2 cellular contexts compared by ENCODE assay signal in genomic region chr17:42787266-42787665, GRCh38.
TF ChIP-seq lines count a peak whose summit lies in the region.

No MANE protein-coding gene starts in this region.

TF ChIP-seq in IMR-90, 13 proteins besides CTCF, POLR2A, EP300 and RAD21:
- TF ChIP-seq RFX5 (IDR thresholded peaks at IDR 0.05; ENCODE audit: low read depth, low read length), result no peak
- no peak for TF ChIP-seq CEBPB (IDR thresholded peaks at IDR 0.05; ENCODE audit: low read depth, low read length)
- TF ChIP-seq MXI1 (IDR thresholded peaks at IDR 0.05; ENCODE audit: borderline replicate concordance, low read depth, low read length), result no peak
- no peak for TF ChIP-seq MAZ (IDR thresholded peaks at IDR 0.05; ENCODE audit: borderline replicate concordance, low read depth, low read length)
- TF ChIP-seq RCOR1 (IDR thresholded peaks at IDR 0.05; ENCODE audit: insufficient replicate concordance, low read length), result no peak
- no peak for TF ChIP-seq USF2 (IDR thresholded peaks at IDR 0.05; ENCODE audit: low read depth, low read length)
- no peak for TF ChIP-seq FOS (IDR thresholded peaks at IDR 0.05; ENCODE audit: low read depth, low read length)
- TF ChIP-seq NFE2L2 (IDR thresholded peaks at IDR 0.05; ENCODE audit: low read depth, low read length), result no peak
- TF ChIP-seq SMC3 (IDR thresholded peaks at IDR 0.05; ENCODE audit: low read depth, low read length), result no peak
- TF ChIP-seq CHD1 (IDR thresholded peaks at IDR 0.05; ENCODE audit: low read depth, low read length), result no peak
- no peak for TF ChIP-seq MAFK (IDR thresholded peaks at IDR 0.05; ENCODE audit: low read depth, low read length)
- no peak for TF ChIP-seq BHLHE40 (IDR thresholded peaks at IDR 0.05; ENCODE audit: low read depth, low read length)
- no peak for TF ChIP-seq ELK1 (IDR thresholded peaks at IDR 0.05; ENCODE audit: borderline replicate concordance, low read depth, low read length)

TF ChIP-seq in H1, 55 proteins besides CTCF, POLR2A, EP300 and RAD21:
- TF ChIP-seq TBP (IDR thresholded peaks at IDR 0.05; ENCODE audit: low read depth, low read length) (no peak), SIX5 (IDR thresholded peaks at IDR 0.05; ENCODE audit: low read depth, low read length) (no peak), CHD7 (IDR thresholded peaks at IDR 0.05; ENCODE audit: insufficient replicate concordance, low read length) (no peak), GABPA (IDR thresholded peaks at IDR 0.05; ENCODE audit: borderline replicate concordance, insufficient read depth, low read length) (no peak), YY1 (IDR thresholded peaks at IDR 0.05; ENCODE audit: low read depth, low read length) (no peak), FOSL1 (IDR thresholded peaks at IDR 0.05; ENCODE audit: insufficient read depth, low read depth, low read length) (no peak), SP1 (IDR thresholded peaks at IDR 0.05; ENCODE audit: low read depth, low read length) (no peak), CBX8 (IDR thresholded peaks at IDR 0.05; ENCODE audit: borderline replicate concordance, low read depth, low read length) (no peak), CBX5 (IDR thresholded peaks at IDR 0.05; ENCODE audit: low read depth, low read length) (no peak), KDM4A (IDR thresholded peaks at IDR 0.05; ENCODE audit: low read depth, low read length, severe bottlenecking) (no peak), JUND (IDR thresholded peaks at IDR 0.05; ENCODE audit: low read length) (no peak), TAF7 (optimal IDR thresholded peaks at IDR 0.05; ENCODE audit: borderline replicate concordance, low read depth, low read length) (no peak), NANOG (IDR thresholded peaks at IDR 0.05; ENCODE audit: insufficient read depth, low read depth, low read length, poor library complexity, severe bottlenecking) (no peak), ATF3 (IDR thresholded peaks at IDR 0.05; ENCODE audit: insufficient read depth, low read depth, low read length) (no peak), CHD2 (IDR thresholded peaks at IDR 0.05; ENCODE audit: low read length) (no peak), CEBPB (IDR thresholded peaks at IDR 0.05; ENCODE audit: low read depth, low read length) (no peak), GTF2F1 (IDR thresholded peaks at IDR 0.05; ENCODE audit: borderline replicate concordance, low read depth, low read length) (no peak), EGR1 (IDR thresholded peaks at IDR 0.05; ENCODE audit: borderline replicate concordance, low read depth, low read length) (no peak), POU5F1 (IDR thresholded peaks at IDR 0.05; ENCODE audit: low read depth, low read length) (no peak)
